ENCODE assay signal across 16 cellular contexts in the genomic region with DNA sequence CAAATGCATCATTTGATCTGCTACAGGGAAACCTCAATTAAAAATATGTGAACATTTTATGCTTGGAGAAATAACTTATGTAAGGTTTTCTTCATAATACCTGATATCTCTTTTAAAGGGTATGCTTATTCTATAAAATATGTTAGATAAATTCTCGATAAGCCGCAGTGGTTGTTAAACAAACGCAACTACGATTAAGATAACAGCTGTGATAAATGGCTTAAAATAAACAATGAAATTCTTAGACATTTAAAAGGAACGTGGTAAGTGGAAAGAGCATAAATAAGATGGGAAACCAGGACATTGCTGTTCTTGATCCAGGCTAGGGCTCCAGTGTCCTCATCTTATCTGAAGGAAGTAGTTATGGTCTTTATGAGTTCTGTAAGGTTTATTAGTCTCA.
"Had no signal": no experiment of that assay in that cellular context is flagged by ENCODE, and none has a peak within 500 bp of the region (broad histone marks: within the 10 kb centered on the region; RNA-seq: fewer than 3 reads in every experiment).

No MANE protein-coding gene starts in this region.

- ATAC-seq: activated CD4-positive, CD25-positive, alpha-beta regulatory T cell treated with anti-CD3 and anti-CD28 coated beads, Interleukin-2, amount 50 U/mL, for 24 hours; activated CD8-positive, alpha-beta memory T cell treated with anti-CD3 and anti-CD28 coated beads, Interleukin-2, amount 10 ng/mL, durations not matched to agents 7 days and 5 days; activated T-cell treated with anti-CD3 and anti-CD28 coated beads, Interleukin-2, amount 50 U/mL, for 4 hours; naive thymus-derived CD8-positive, alpha-beta T cell; psoas muscle; sciatic nerve; stimulated activated naive CD8-positive, alpha-beta T cell treated with anti-CD3 and anti-CD28 coated beads, Interleukin-15, Interleukin-2, amounts not matched to agents 100 U/mL and 50 U/mL, for 24 hours had no signal

- DNase-seq: activated CD8-positive, alpha-beta memory T cell treated with anti-CD3 and anti-CD28 coated beads, Interleukin-2, amount 10 ng/mL, durations not matched to agents 7 days and 5 days; activated gamma-delta T cell; activated T-cell treated with anti-CD3 and anti-CD28 coated beads, Interleukin-2, amount 50 U/mL, for 4 hours; cerebellar nuclear complex; dermis blood vessel endothelial cell; foreskin fibroblast; glutamatergic neuron; naive thymus-derived CD8-positive, alpha-beta T cell; psoas muscle; stimulated activated CD4-positive, alpha-beta T cell treated with anti-CD3 and anti-CD28 coated beads, Interleukin-4, amount 100 ng/mL, for 1 hour; stimulated activated CD8-positive, alpha-beta memory T cell treated with anti-CD3 and anti-CD28 coated beads, Interleukin-4, amount 100 ng/mL, for 48 hours; stimulated activated naive CD8-positive, alpha-beta T cell treated with anti-CD3 and anti-CD28 coated beads, Interleukin-15, Interleukin-2, amounts not matched to agents 100 U/mL and 50 U/mL, for 24 hours; T-helper 2 cell; testis had no signal

- H3K4me1 ChIP-seq: psoas muscle, testis had no signal

- H3K4me3 ChIP-seq: psoas muscle, testis had no signal

- H3K27me3 ChIP-seq: testis had no signal

- H3K9me3 ChIP-seq: psoas muscle, testis had no signal

- H3K27ac ChIP-seq: psoas muscle, testis had no signal
